8 cellular contexts compared by ENCODE assay signal in the genomic region with DNA sequence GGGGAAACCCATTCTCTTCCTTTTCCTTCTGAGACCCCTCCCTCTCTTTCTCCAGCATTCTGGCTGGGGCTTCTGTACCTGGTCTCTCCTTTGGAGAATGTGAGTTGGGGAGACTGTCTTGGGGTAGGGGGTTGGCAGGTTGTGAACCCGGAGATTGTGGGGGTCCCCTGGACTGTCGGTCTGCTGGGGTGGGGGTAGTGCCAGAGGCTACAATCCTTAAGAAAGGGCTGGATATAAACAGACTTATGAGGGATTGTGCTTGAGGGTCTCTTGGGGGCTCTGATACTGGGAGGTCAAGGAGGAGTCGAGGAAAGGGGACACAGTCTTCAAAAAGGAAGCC. TPM values are rescaled to one million over a fixed set of nuclear protein-coding genes. Genes with fewer than 3 reads are reported as not detected.
DNase-seq lines count a peak whose midpoint lies in the region; ATAC-seq and TF ChIP-seq lines count a peak whose summit lies in the region.

No MANE protein-coding gene starts in this region.

- H3K27me3 ChIP-seq in heart right ventricle (peaks cover 0 to 7% (median 0%) of the 10 kb centered on the region in 7 donors), mesenchymal stem cell (ENCODE audit: control insufficient read depth in 1 of 2, insufficient read depth in 1 of 2, low read length in 2 of 2) (no peaks in the 10 kb centered on the region), uterus (no peaks in the 10 kb centered on the region)

- H3K36me3 ChIP-seq in heart right ventricle (peaks cover 0 to 17% (median 0%) of the 10 kb centered on the region in 9 donors), mesenchymal stem cell (ENCODE audit: control insufficient read depth in 1 of 2, insufficient read depth in 2 of 2, low read depth in 1 of 2, low read length in 2 of 2) (peaks cover 10 to 14% of the 10 kb centered on the region in 2 experiments), uterus (no peaks in the 10 kb centered on the region)

- peak overlapping the region; percentile 9 for H2AK5ac ChIP-seq in mesenchymal stem cell (ENCODE audit: low read length, severe bottlenecking)

- peak overlapping the region; percentile 5 to 14 for H3K18ac ChIP-seq in mesenchymal stem cell (ENCODE audit: low read depth in 1 of 2, low read length in 2 of 2)

- TF ChIP-seq CTCF in heart right ventricle (IDR thresholded peaks at IDR 0.05) (no peak), astrocyte of the spinal cord (IDR thresholded peaks at IDR 0.05; ENCODE audit: low read depth, low read length) (no peak), uterus (IDR thresholded peaks at IDR 0.05) (no peak), lower leg skin (IDR thresholded peaks at IDR 0.05) (no peak)

- peak overlapping the region; percentile 32 to 52 for H3K4ac ChIP-seq in mesenchymal stem cell (ENCODE audit: low read depth in 1 of 2, low read length in 2 of 2)

- no peak overlapping the region for H2AFZ ChIP-seq in mesenchymal stem cell (ENCODE audit: low read depth, low read length)

- H3K9me3 ChIP-seq in heart right ventricle (no peaks in the 10 kb centered on the region), mesenchymal stem cell (ENCODE audit: control insufficient read depth, low read length) (no peaks in the 10 kb centered on the region), uterus (no peaks in the 10 kb centered on the region)

- WGBS in heart right ventricle, 2 donors = 30 to 32% methylated on average over 3 of the region's 3 CpGs
- 78% methylated on average over 3 of the region's 3 CpGs for WGBS in mesenchymal stem cell
- WGBS in lower leg skin, 2 donors = 22 to 26% methylated on average over 3 of the region's 3 CpGs

- DNase-seq in heart right ventricle (no peak), Right ventricle myocardium inferior (ENCODE audit: missing footprints) (no peak), astrocyte of the spinal cord (ENCODE audit: low read depth, low spot score) (no peak), mesenchymal stem cell (no peak), uterus (peak in 1 of 2 donors; percentile 14), GM19238 (ENCODE audit: insufficient read length, low spot score) (no peak), lower leg skin (ENCODE audit: low spot score in 2 of 2) (no peak)

- peak overlapping the region; percentile 68 for H3K4me2 ChIP-seq in mesenchymal stem cell (ENCODE audit: low read length, poor library complexity, severe bottlenecking)

- H2BK120ac ChIP-seq in mesenchymal stem cell (ENCODE audit: low read depth, low read length) = peak overlapping the region; percentile 29

- ATAC-seq in heart right ventricle = no peak
- no peak for ATAC-seq in Right ventricle myocardium inferior
- ATAC-seq in HG03342 (IDR thresholded peaks at IDR 0.05; ENCODE audit: unreplicated experiment) = no peak

- peak overlapping the region in 9 of 10 donors; percentile 45 to 80 (median 58) for H3K4me3 ChIP-seq in heart right ventricle
- peak overlapping the region; percentile 60 for H3K4me3 ChIP-seq in astrocyte of the spinal cord (ENCODE audit: low read depth, low read length)
- H3K4me3 ChIP-seq in mesenchymal stem cell (ENCODE audit: insufficient read depth in 1 of 2, low read depth in 1 of 2, low read length in 2 of 2) = peak overlapping the region in 1 of 2 experiments; percentile 78
- H3K4me3 ChIP-seq in uterus = peak overlapping the region in 1 of 2 donors; percentile 54
- no peak overlapping the region for H3K4me3 ChIP-seq in lower leg skin (ENCODE audit: low read depth, poor library complexity, severe bottlenecking)

- H3K79me1 ChIP-seq in mesenchymal stem cell (replicated peaks; ENCODE audit: low read length, poor library complexity, severe bottlenecking) = peaks cover 8% of the 10 kb centered on the region

- peak overlapping the region; percentile 38 for H3K9ac ChIP-seq in mesenchymal stem cell (ENCODE audit: low read length)

- H3K23ac ChIP-seq in mesenchymal stem cell (ENCODE audit: low read length in 2 of 2) = no peak overlapping the region

- peak overlapping the region in 1 of 2 experiments; percentile 73 for H2BK12ac ChIP-seq in mesenchymal stem cell (ENCODE audit: low read length in 2 of 2)

- no peak overlapping the region for H2BK5ac ChIP-seq in mesenchymal stem cell (ENCODE audit: low read depth, low read length, poor library complexity, severe bottlenecking)

- TF ChIP-seq POLR2A in uterus (IDR thresholded peaks at IDR 0.05) (no peak), lower leg skin (IDR thresholded peaks at IDR 0.05) (no peak)

- in situ Hi-C loops in astrocyte of the spinal cord (cut with HindIII; ENCODE audit: low sequenced_read_pairs) = no loop called here

- no peak overlapping the region for H3K14ac ChIP-seq in mesenchymal stem cell (ENCODE audit: low read length in 2 of 2)

- intact Hi-C loops in heart right ventricle (cut with DNase I) = loop anchor here in 6 of 10 donors (5.0 to 10.0 kb wide), 4 partner anchors 44 to 77 kb away; partner anchors contain the start of genes CPNE1 (in 6 of the 6), RBM12 (in 6 of the 6), ERGIC3 (in 1 of the 6) and NFS1 (in 1 of the 6)
- intact Hi-C loops in Right ventricle myocardium inferior (cut with DNase I) = loop anchor here (10.0 kb wide), 1 partner anchor 267 kb away; no protein-coding TSS in a partner anchor
- intact Hi-C loops in uterus (cut with DNase I; ENCODE audit: low total_unique reads) = no loop called here
- intact Hi-C loops in lower leg skin (cut with DNase I; ENCODE audit: low total_unique reads) = no loop called here

- H2BK15ac ChIP-seq in mesenchymal stem cell (ENCODE audit: low read depth, poor library complexity, severe bottlenecking) = peak overlapping the region; percentile 61

- peak overlapping the region; percentile 12 for H4K8ac ChIP-seq in mesenchymal stem cell (ENCODE audit: low read length)

- H3K27ac ChIP-seq in heart right ventricle (peak overlapping the region in 6 of 10 donors; percentile 73 to 94 (median 84)), mesenchymal stem cell (ENCODE audit: low read length, poor library complexity, severe bottlenecking) (no peak overlapping the region), uterus (peak overlapping the region; percentile 71 to 87)

- no peak overlapping the region for H4K91ac ChIP-seq in mesenchymal stem cell (ENCODE audit: low read length)

- H3K4me1 ChIP-seq in heart right ventricle (peaks cover 19 to 44% (median 36%) of the 10 kb centered on the region in 9 donors), mesenchymal stem cell (ENCODE audit: control insufficient read depth, insufficient read depth, low read depth, low read length) (peaks cover 31% of the 10 kb centered on the region), uterus (peaks cover 0 to 16% of the 10 kb centered on the region in 2 donors)

RNA-seq across cellular contexts. Expression of gene SPAG4, which starts 2.4 kb away (rescaled TPM):
- total RNA-seq in heart right ventricle (10 to 100 TPM in 1 of 10 donors, 1 to 10 TPM in 9; 2.7 to 11.7 (median 4.1) TPM), Right ventricle myocardium inferior (1.6 TPM), uterus (1 to 10 TPM in 2 of 4 donors, not detected in 2; 2.1 to 8.4 TPM), lower leg skin (1 to 10 TPM in 3 of 4 donors, not detected in 1; 1.2 to 2.5 (median 1.9) TPM)
- polyA plus RNA-seq in heart right ventricle = 1 to 10 TPM; 4.4 to 8.7 TPM
- polyA plus RNA-seq in mesenchymal stem cell (2013, experiment 1 of 2) = 4.6 TPM
- polyA plus RNA-seq in mesenchymal stem cell (2013, experiment 2 of 2) = 4.9 TPM

RNA-seq across cellular contexts. Expression of gene CPNE1, which starts 46.7 kb away (rescaled TPM):
- total RNA-seq in heart right ventricle (10 to 100 TPM; 25.8 to 83.2 (median 53.7) TPM), Right ventricle myocardium inferior (49.6 TPM), uterus (100 to 1,000 TPM in 3 of 4 donors, 10 to 100 TPM in 1; 86.8 to 295 (median 142) TPM), lower leg skin (100 to 1,000 TPM in 2 of 4 donors, 10 to 100 TPM in 2; 51.8 to 172 (median 122) TPM)
- polyA plus RNA-seq in heart right ventricle = 100 to 1,000 TPM in 1 of 2 donors, 10 to 100 TPM in 1; 49.5 to 114 TPM
- 94.1 TPM for polyA plus RNA-seq in mesenchymal stem cell (2013, experiment 1 of 2)
- 94.1 TPM for polyA plus RNA-seq in mesenchymal stem cell (2013, experiment 2 of 2)

RNA-seq across cellular contexts. Expression of gene RBM12, which starts 46.7 kb away (rescaled TPM):
- total RNA-seq in heart right ventricle (10 to 100 TPM; 44.6 to 63.0 (median 52.2) TPM), Right ventricle myocardium inferior (41.4 TPM), uterus (100 to 1,000 TPM in 1 of 4 donors, 10 to 100 TPM in 2, 1 to 10 TPM in 1; 9.5 to 105 (median 54.4) TPM), lower leg skin (10 to 100 TPM; 13.5 to 27.8 (median 21.4) TPM)
- polyA plus RNA-seq in heart right ventricle = 1 to 10 TPM; 6.0 to 10.0 TPM
- 68.0 TPM for polyA plus RNA-seq in mesenchymal stem cell (2013, experiment 1 of 2)
- 69.0 TPM for polyA plus RNA-seq in mesenchymal stem cell (2013, experiment 2 of 2)

Comparison
In these comparisons a context has a peak if more than half of its experiments do, and no peak if none do; other contexts are left out.
1. intact Hi-C loops: an anchor here in heart right ventricle (5.0 to 10.0 kb wide) and Right ventricle myocardium inferior (10.0 kb wide); none called in uterus and lower leg skin.